16 cellular contexts compared by ENCODE assay signal in genomic region chr20:41443667-41444066, GRCh38.
DNase-seq lines count a peak whose midpoint lies in the region; ATAC-seq lines count a peak whose summit lies in the region.
"Had no signal": no experiment of that assay in that cellular context is flagged by ENCODE, and none has a peak within 500 bp of the region (broad histone marks: within the 10 kb centered on the region; RNA-seq: fewer than 3 reads in every experiment).

No MANE protein-coding gene starts in this region.

- no peaks in the 10 kb centered on the region for H3K9me3 Mint-ChIP-seq in activated T-cell treated with anti-CD3 and anti-CD28 coated beads, Interleukin-2, amount 50 U/mL, for 24 hours
- H3K9me3 Mint-ChIP-seq: immature natural killer cell had no signal

- no peaks in the 10 kb centered on the region for H3K27me3 Mint-ChIP-seq in activated T-cell treated with anti-CD3 and anti-CD28 coated beads, Interleukin-2, amount 50 U/mL, for 24 hours

- DNase-seq in activated T-cell treated with anti-CD3 and anti-CD28 coated beads, Interleukin-2, amount 50 U/mL, for 24 hours: no peak
- DNase-seq in activated T-cell treated with anti-CD3 and anti-CD28 coated beads for 4 hours: no peak
- DNase-seq in SIG-M5 treated with dmso at 0.1 percent for 504 hours (lab: John Stamatoyannopoulos, UW; ENCODE audit: unreplicated experiment): peak; percentile 69
- peak; percentile 19 for DNase-seq in medulla oblongata (ENCODE audit: extremely low spot score)
- no peak for DNase-seq in iPS-NIHi7 (ENCODE audit: extremely low spot score)
- no peak for DNase-seq in activated effector memory CD4-positive, alpha-beta T cell treated with Interleukin-2 at 50 U/mL for 16 hours
- DNase-seq: ACHN; activated CD8-positive, alpha-beta memory T cell treated with anti-CD3 and anti-CD28 coated beads, Interleukin-2, amount 50 U/mL, for 4 hours; aorta; immature natural killer cell; NCI-H1092 treated with DMSO at 0.1 percent for 48 hours; upper lobe of left lung had no signal

- peaks cover 91% of the 10 kb centered on the region for H3K36me3 Mint-ChIP-seq in activated T-cell treated with anti-CD3 and anti-CD28 coated beads, Interleukin-2, amount 50 U/mL, for 24 hours (ENCODE audit: low read depth)

- ATAC-seq in HG02852 (IDR thresholded peaks at IDR 0.05; ENCODE audit: unreplicated experiment) (peak; percentile 57), HG03565 (IDR thresholded peaks at IDR 0.05; ENCODE audit: unreplicated experiment) (no peak)
- ATAC-seq: gastroesophageal sphincter, sciatic nerve had no signal

- no peak overlapping the region for H3K4me3 Mint-ChIP-seq in activated T-cell treated with anti-CD3 and anti-CD28 coated beads, Interleukin-2, amount 50 U/mL, for 24 hours
- H3K4me3 Mint-ChIP-seq: immature natural killer cell had no signal

- peak overlapping the region; percentile 47 for H3K27ac Mint-ChIP-seq in activated T-cell treated with anti-CD3 and anti-CD28 coated beads, Interleukin-2, amount 50 U/mL, for 24 hours
- H3K27ac Mint-ChIP-seq: immature natural killer cell had no signal

- peaks cover 10% of the 10 kb centered on the region for H3K4me1 Mint-ChIP-seq in activated T-cell treated with anti-CD3 and anti-CD28 coated beads, Interleukin-2, amount 50 U/mL, for 24 hours (ENCODE audit: low read depth)
- H3K4me1 Mint-ChIP-seq: immature natural killer cell had no signal

Comparison
In these comparisons a context has a peak if more than half of its experiments do, and no peak if none do; other contexts are left out.
1. DNase-seq: peak in SIG-M5 treated with dmso at 0.1 percent for 504 hours (single experiment) and medulla oblongata (single experiment); none in activated T-cell treated with anti-CD3 and anti-CD28 coated beads, Interleukin-2, amount 50 U/mL, for 24 hours (single experiment), activated T-cell treated with anti-CD3 and anti-CD28 coated beads for 4 hours (single experiment), iPS-NIHi7 (single experiment) and activated effector memory CD4-positive, alpha-beta T cell treated with Interleukin-2 at 50 U/mL for 16 hours (single experiment).